In the genomic region with DNA sequence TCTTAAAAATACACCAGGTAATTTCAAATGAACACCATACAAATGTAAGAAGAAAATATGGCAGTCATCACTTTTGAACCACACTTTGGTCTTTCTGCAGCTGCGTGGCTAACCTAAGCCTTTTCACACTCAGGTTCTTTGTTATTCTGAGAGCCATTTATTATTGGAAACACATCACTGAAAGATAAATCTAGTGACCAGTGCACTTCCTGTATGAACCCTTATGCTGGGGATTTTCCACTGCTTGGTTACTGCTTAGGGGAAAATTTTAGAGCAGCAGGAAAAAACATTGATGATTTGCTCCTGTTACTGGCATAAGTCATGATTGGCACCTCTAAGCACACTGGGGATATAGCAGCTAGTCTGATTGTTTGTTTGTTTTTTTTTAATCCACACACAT, we compare ENCODE assay signal across 1 cellular context.
TF ChIP-seq lines count a peak whose summit lies in the region.

No MANE protein-coding gene starts in this region.

TF ChIP-seq in GM12878, 131 proteins besides CTCF, POLR2A, EP300 and RAD21 (continued from another document):
- TF ChIP-seq, protein P1, sequence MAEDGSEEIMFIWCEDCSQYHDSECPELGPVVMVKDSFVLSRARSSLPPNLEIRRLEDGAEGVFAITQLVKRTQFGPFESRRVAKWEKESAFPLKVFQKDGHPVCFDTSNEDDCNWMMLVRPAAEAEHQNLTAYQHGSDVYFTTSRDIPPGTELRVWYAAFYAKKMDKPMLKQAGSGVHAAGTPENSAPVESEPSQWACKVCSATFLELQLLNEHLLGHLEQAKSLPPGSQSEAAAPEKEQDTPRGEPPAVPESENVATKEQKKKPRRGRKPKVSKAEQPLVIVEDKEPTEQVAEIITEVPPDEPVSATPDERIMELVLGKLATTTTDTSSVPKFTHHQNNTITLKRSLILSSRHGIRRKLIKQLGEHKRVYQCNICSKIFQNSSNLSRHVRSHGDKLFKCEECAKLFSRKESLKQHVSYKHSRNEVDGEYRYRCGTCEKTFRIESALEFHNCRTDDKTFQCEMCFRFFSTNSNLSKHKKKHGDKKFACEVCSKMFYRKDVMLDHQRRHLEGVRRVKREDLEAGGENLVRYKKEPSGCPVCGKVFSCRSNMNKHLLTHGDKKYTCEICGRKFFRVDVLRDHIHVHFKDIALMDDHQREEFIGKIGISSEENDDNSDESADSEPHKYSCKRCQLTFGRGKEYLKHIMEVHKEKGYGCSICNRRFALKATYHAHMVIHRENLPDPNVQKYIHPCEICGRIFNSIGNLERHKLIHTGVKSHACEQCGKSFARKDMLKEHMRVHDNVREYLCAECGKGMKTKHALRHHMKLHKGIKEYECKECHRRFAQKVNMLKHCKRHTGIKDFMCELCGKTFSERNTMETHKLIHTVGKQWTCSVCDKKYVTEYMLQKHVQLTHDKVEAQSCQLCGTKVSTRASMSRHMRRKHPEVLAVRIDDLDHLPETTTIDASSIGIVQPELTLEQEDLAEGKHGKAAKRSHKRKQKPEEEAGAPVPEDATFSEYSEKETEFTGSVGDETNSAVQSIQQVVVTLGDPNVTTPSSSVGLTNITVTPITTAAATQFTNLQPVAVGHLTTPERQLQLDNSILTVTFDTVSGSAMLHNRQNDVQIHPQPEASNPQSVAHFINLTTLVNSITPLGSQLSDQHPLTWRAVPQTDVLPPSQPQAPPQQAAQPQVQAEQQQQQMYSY (CRISPR knock-in tag; IDR thresholded peaks at IDR 0.05), result no peak
- TF ChIP-seq SPI1 (IDR thresholded peaks at IDR 0.05; ENCODE audit: borderline replicate concordance, insufficient read depth, low read depth, low read length) (0 out of 2 replicates have a peak, but pooled peaks have one; percentile 6), IRF4 (IDR thresholded peaks at IDR 0.05; ENCODE audit: low read depth, low read length) (no peak)
- TF ChIP-seq, protein P2, sequence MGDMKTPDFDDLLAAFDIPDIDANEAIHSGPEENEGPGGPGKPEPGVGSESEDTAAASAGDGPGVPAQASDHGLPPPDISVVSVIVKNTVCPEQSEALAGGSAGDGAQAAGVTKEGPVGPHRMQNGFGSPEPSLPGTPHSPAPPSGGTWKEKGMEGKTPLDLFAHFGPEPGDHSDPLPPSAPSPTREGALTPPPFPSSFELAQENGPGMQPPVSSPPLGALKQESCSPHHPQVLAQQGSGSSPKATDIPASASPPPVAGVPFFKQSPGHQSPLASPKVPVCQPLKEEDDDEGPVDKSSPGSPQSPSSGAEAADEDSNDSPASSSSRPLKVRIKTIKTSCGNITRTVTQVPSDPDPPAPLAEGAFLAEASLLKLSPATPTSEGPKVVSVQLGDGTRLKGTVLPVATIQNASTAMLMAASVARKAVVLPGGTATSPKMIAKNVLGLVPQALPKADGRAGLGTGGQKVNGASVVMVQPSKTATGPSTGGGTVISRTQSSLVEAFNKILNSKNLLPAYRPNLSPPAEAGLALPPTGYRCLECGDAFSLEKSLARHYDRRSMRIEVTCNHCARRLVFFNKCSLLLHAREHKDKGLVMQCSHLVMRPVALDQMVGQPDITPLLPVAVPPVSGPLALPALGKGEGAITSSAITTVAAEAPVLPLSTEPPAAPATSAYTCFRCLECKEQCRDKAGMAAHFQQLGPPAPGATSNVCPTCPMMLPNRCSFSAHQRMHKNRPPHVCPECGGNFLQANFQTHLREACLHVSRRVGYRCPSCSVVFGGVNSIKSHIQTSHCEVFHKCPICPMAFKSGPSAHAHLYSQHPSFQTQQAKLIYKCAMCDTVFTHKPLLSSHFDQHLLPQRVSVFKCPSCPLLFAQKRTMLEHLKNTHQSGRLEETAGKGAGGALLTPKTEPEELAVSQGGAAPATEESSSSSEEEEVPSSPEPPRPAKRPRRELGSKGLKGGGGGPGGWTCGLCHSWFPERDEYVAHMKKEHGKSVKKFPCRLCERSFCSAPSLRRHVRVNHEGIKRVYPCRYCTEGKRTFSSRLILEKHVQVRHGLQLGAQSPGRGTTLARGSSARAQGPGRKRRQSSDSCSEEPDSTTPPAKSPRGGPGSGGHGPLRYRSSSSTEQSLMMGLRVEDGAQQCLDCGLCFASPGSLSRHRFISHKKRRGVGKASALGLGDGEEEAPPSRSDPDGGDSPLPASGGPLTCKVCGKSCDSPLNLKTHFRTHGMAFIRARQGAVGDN (IDR thresholded peaks at IDR 0.05), result 0 out of 2 replicates have a peak, but pooled peaks have one; percentile 25
- TF ChIP-seq, protein P3, sequence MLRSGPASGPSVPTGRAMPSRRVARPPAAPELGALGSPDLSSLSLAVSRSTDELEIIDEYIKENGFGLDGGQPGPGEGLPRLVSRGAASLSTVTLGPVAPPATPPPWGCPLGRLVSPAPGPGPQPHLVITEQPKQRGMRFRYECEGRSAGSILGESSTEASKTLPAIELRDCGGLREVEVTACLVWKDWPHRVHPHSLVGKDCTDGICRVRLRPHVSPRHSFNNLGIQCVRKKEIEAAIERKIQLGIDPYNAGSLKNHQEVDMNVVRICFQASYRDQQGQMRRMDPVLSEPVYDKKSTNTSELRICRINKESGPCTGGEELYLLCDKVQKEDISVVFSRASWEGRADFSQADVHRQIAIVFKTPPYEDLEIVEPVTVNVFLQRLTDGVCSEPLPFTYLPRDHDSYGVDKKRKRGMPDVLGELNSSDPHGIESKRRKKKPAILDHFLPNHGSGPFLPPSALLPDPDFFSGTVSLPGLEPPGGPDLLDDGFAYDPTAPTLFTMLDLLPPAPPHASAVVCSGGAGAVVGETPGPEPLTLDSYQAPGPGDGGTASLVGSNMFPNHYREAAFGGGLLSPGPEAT (IDR thresholded peaks at IDR 0.05; ENCODE audit: low read depth), result 0 out of 2 replicates have a peak, but pooled peaks have one; percentile 30
- TF ChIP-seq, protein P4, sequence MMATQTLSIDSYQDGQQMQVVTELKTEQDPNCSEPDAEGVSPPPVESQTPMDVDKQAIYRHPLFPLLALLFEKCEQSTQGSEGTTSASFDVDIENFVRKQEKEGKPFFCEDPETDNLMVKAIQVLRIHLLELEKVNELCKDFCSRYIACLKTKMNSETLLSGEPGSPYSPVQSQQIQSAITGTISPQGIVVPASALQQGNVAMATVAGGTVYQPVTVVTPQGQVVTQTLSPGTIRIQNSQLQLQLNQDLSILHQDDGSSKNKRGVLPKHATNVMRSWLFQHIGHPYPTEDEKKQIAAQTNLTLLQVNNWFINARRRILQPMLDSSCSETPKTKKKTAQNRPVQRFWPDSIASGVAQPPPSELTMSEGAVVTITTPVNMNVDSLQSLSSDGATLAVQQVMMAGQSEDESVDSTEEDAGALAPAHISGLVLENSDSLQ (IDR thresholded peaks at IDR 0.05), result peak; percentile 75
- TF ChIP-seq, protein P5, sequence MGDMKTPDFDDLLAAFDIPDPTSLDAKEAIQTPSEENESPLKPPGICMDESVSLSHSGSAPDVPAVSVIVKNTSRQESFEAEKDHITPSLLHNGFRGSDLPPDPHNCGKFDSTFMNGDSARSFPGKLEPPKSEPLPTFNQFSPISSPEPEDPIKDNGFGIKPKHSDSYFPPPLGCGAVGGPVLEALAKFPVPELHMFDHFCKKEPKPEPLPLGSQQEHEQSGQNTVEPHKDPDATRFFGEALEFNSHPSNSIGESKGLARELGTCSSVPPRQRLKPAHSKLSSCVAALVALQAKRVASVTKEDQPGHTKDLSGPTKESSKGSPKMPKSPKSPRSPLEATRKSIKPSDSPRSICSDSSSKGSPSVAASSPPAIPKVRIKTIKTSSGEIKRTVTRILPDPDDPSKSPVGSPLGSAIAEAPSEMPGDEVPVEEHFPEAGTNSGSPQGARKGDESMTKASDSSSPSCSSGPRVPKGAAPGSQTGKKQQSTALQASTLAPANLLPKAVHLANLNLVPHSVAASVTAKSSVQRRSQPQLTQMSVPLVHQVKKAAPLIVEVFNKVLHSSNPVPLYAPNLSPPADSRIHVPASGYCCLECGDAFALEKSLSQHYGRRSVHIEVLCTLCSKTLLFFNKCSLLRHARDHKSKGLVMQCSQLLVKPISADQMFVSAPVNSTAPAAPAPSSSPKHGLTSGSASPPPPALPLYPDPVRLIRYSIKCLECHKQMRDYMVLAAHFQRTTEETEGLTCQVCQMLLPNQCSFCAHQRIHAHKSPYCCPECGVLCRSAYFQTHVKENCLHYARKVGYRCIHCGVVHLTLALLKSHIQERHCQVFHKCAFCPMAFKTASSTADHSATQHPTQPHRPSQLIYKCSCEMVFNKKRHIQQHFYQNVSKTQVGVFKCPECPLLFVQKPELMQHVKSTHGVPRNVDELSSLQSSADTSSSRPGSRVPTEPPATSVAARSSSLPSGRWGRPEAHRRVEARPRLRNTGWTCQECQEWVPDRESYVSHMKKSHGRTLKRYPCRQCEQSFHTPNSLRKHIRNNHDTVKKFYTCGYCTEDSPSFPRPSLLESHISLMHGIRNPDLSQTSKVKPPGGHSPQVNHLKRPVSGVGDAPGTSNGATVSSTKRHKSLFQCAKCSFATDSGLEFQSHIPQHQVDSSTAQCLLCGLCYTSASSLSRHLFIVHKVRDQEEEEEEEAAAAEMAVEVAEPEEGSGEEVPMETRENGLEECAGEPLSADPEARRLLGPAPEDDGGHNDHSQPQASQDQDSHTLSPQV (IDR thresholded peaks at IDR 0.05), result no peak
- TF ChIP-seq, protein P6, sequence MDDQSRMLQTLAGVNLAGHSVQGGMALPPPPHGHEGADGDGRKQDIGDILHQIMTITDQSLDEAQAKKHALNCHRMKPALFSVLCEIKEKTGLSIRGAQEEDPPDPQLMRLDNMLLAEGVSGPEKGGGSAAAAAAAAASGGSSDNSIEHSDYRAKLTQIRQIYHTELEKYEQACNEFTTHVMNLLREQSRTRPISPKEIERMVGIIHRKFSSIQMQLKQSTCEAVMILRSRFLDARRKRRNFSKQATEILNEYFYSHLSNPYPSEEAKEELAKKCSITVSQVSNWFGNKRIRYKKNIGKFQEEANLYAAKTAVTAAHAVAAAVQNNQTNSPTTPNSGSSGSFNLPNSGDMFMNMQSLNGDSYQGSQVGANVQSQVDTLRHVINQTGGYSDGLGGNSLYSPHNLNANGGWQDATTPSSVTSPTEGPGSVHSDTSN (IDR thresholded peaks at IDR 0.05; ENCODE audit: insufficient replicate concordance, low read depth, low read length), result peak; percentile 9
